ENCODE assay signal across 29 cellular contexts in the genomic region with DNA sequence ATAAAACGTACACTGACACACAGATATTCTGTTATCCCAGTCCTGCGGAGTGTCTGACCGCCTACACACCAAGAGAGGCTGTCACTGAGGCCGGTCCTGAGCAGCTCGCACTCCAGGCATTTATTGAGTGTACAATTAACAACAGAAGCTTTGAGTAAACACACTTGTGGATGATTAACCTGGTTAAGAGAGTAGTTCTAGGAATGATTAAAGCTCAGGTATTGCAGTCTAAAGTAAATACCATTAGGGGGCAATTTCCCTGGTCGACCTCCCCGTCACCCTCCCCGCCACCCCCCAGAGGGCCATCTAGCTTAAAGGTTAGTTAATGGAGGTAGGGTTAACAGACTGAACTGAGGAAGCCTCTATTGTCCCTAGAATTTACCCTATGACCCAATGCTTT.
A peak's percentile ranks its signal among the peaks of the same experiment; 100 is the strongest.
DNase-seq lines count a peak whose midpoint lies in the region; ATAC-seq and TF ChIP-seq lines count a peak whose summit lies in the region.
"Had no signal": no experiment of that assay in that cellular context is flagged by ENCODE, and none has a peak within 500 bp of the region (broad histone marks: within the 10 kb centered on the region; RNA-seq: fewer than 3 reads in every experiment).

No MANE protein-coding gene starts in this region.

- DNase-seq in DMS53 treated with DMSO at 0.1 percent for 48 hours (lab: John Stamatoyannopoulos, UW; ENCODE audit: unreplicated experiment), result peak; percentile 3
- peak; percentile 40 for DNase-seq in NCI-H774 (lab: John Stamatoyannopoulos, UW)
- no peak for DNase-seq in left lobe of liver (ENCODE audit: low spot score)
- peak; percentile 97 for DNase-seq in renal cortical epithelial cell (ENCODE audit: low read depth)
- DNase-seq in coronary artery (ENCODE audit: low spot score), result no peak
- DNase-seq in activated T-cell treated with anti-CD3 and anti-CD28 coated beads, Interleukin-2, amount 50 U/mL, for 4 hours, result no peak
- DNase-seq: ACHN; activated B cell treated with CpG ODN at 0.5 μM for 24 hours; activated CD4-positive, alpha-beta T cell treated with anti-CD3 and anti-CD28 coated beads, Interleukin-2, amount 50 U/mL, for 1 hour; activated T-cell treated with anti-CD3 and anti-CD28 coated beads, Interleukin-2, amount 50 U/mL, for 48 hours; CD8-positive, alpha-beta T cell; colonic mucosa; effector CD8-positive, alpha-beta T cell; lower lobe of right lung; natural killer cell; NCI-H1694 treated with DMSO at 0.1 percent for 48 hours; NCI-H446 treated with DMSO at 0.1 percent for 48 hours; PC-9; SK-N-SH; stimulated activated CD8-positive, alpha-beta memory T cell treated with anti-CD3 and anti-CD28 coated beads, Interleukin-4, amount 100 ng/mL, for 48 hours; testis; uterus had no signal

- no peak overlapping the region for H3K4me3 Mint-ChIP-seq in activated T-cell treated with anti-CD3 and anti-CD28 coated beads, Interleukin-2, amount 50 U/mL, for 4 hours
- H3K4me3 Mint-ChIP-seq: activated B cell treated with CpG ODN at 0.5 μM for 24 hours; B cell; CD8-positive, alpha-beta T cell; natural killer cell; stimulated activated naive CD8-positive, alpha-beta T cell treated with anti-CD3 and anti-CD28 coated beads, Interleukin-15, Interleukin-2, amounts not matched to agents 100 ng/mL and 50 ng/mL, for 24 hours; T-helper 1 cell treated with Interleukin-12 subunit alpha and Interleukin-12 subunit beta and Interleukin-4 antibody, amounts not matched to agents 30 μg/mL and 1 μg/mL, for 36 hours had no signal

- H3K9me3 Mint-ChIP-seq in activated T-cell treated with anti-CD3 and anti-CD28 coated beads, Interleukin-2, amount 50 U/mL, for 4 hours, result peaks cover 11% of the 10 kb centered on the region

- ATAC-seq in left lobe of liver (peak; percentile 19), HG02884 (IDR thresholded peaks at IDR 0.05; ENCODE audit: unreplicated experiment) (no peak)
- no peak for ATAC-seq in activated T-cell treated with anti-CD3 and anti-CD28 coated beads, Interleukin-2, amount 50 U/mL, for 4 hours
- ATAC-seq: CD8-positive, alpha-beta T cell; lower lobe of right lung; natural killer cell; Right ventricle myocardium inferior had no signal

- no peak overlapping the region for H3K27ac ChIP-seq in coronary artery
- H3K27ac ChIP-seq: ascending aorta, cardiac muscle cell, colonic mucosa, lower lobe of right lung, PC-9, testis, uterus had no signal

- TF ChIP-seq CTCF in coronary artery (IDR thresholded peaks at IDR 0.05), result no peak

- H3K36me3 Mint-ChIP-seq in activated T-cell treated with anti-CD3 and anti-CD28 coated beads, Interleukin-2, amount 50 U/mL, for 4 hours (ENCODE audit: insufficient read depth), result no peaks in the 10 kb centered on the region
- H3K36me3 Mint-ChIP-seq: CD8-positive, alpha-beta T cell; natural killer cell had no signal

- H3K4me1 Mint-ChIP-seq in activated T-cell treated with anti-CD3 and anti-CD28 coated beads, Interleukin-2, amount 50 U/mL, for 4 hours (ENCODE audit: low read depth), result no peaks in the 10 kb centered on the region
- H3K4me1 Mint-ChIP-seq: activated B cell treated with CpG ODN at 0.5 μM for 24 hours, B cell, natural killer cell had no signal

- no peaks in the 10 kb centered on the region for H3K27me3 Mint-ChIP-seq in activated T-cell treated with anti-CD3 and anti-CD28 coated beads, Interleukin-2, amount 50 U/mL, for 4 hours (ENCODE audit: low read depth)
- H3K27me3 Mint-ChIP-seq: activated B cell treated with CpG ODN at 0.5 μM for 24 hours; B cell; stimulated activated naive CD8-positive, alpha-beta T cell treated with anti-CD3 and anti-CD28 coated beads, Interleukin-15, Interleukin-2, amounts not matched to agents 100 ng/mL and 50 ng/mL, for 24 hours had no signal

- no peak overlapping the region for H3K4me3 ChIP-seq in coronary artery
- H3K4me3 ChIP-seq: ascending aorta, cardiac muscle cell, colonic mucosa, lower lobe of right lung, PC-9, testis, uterus had no signal

Comparison
In these comparisons a context has a peak if more than half of its experiments do, and no peak if none do; other contexts are left out.
1. DNase-seq: peak in DMS53 treated with DMSO at 0.1 percent for 48 hours (single experiment), NCI-H774 (single experiment) and renal cortical epithelial cell (single experiment); none in left lobe of liver (single experiment), coronary artery (single experiment) and activated T-cell treated with anti-CD3 and anti-CD28 coated beads, Interleukin-2, amount 50 U/mL, for 4 hours (single experiment).